1 cellular context compared by ENCODE assay signal in the genomic region with DNA sequence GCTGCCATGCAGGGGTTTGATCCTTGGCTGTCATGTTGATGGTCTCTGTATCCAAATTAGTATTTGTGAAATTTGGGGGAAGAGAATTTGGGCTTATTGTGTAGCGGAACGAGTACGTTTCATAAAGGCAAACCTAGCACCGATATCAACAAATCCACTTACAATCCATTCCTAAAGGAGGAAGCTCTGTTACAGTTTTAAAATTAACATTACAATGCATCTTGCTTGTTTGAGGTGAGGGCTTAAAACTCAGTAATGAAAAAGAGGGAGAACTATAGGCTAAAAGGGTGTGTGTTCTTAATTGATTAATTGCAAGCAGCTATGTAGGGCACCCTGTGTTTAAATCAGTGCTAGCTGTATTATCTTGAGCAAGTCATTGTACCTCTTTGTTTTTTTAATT.
TF ChIP-seq lines count a peak whose summit lies in the region.

No MANE protein-coding gene starts in this region.

TF ChIP-seq in GM12878, 131 proteins besides CTCF, POLR2A, EP300 and RAD21:
- TF ChIP-seq CUX1 (IDR thresholded peaks at IDR 0.05; ENCODE audit: insufficient replicate concordance, low read depth, low read length) (no peak), KLF5 (IDR thresholded peaks at IDR 0.05; ENCODE audit: partially characterized antibody) (no peak), STAT3 (IDR thresholded peaks at IDR 0.05; ENCODE audit: low read depth, low read length) (no peak), TCF12 (IDR thresholded peaks at IDR 0.05; ENCODE audit: low read depth, low read length) (no peak), MEF2B (IDR thresholded peaks at IDR 0.05; ENCODE audit: partially characterized antibody, poor library complexity, severe bottlenecking) (no peak), EED (IDR thresholded peaks at IDR 0.05; ENCODE audit: low read depth) (no peak), BRCA1 (IDR thresholded peaks at IDR 0.05; ENCODE audit: low read depth, low read length) (no peak), ZNF274 (IDR thresholded peaks at IDR 0.05; ENCODE audit: insufficient read depth, insufficient read length) (no peak), E2F4 (IDR thresholded peaks at IDR 0.05; ENCODE audit: low read depth, low read length) (no peak), BMI1 (IDR thresholded peaks at IDR 0.05; ENCODE audit: borderline replicate concordance) (no peak), MYC (IDR thresholded peaks at IDR 0.05; ENCODE audit: insufficient read depth, insufficient read length, insufficient replicate concordance, low read length, severe bottlenecking) (no peak), CHD1 (IDR thresholded peaks at IDR 0.05; ENCODE audit: low read depth, low read length) (no peak), DPF2 (IDR thresholded peaks at IDR 0.05) (no peak)
- TF ChIP-seq, protein P1, sequence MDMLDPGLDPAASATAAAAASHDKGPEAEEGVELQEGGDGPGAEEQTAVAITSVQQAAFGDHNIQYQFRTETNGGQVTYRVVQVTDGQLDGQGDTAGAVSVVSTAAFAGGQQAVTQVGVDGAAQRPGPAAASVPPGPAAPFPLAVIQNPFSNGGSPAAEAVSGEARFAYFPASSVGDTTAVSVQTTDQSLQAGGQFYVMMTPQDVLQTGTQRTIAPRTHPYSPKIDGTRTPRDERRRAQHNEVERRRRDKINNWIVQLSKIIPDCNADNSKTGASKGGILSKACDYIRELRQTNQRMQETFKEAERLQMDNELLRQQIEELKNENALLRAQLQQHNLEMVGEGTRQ (IDR thresholded peaks at IDR 0.05; ENCODE audit: borderline replicate concordance, low read depth, low read length), result no peak
- TF ChIP-seq, protein P2, sequence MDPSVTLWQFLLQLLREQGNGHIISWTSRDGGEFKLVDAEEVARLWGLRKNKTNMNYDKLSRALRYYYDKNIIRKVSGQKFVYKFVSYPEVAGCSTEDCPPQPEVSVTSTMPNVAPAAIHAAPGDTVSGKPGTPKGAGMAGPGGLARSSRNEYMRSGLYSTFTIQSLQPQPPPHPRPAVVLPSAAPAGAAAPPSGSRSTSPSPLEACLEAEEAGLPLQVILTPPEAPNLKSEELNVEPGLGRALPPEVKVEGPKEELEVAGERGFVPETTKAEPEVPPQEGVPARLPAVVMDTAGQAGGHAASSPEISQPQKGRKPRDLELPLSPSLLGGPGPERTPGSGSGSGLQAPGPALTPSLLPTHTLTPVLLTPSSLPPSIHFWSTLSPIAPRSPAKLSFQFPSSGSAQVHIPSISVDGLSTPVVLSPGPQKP (IDR thresholded peaks at IDR 0.05; ENCODE audit: low read depth, low read length), result no peak
